8 cellular contexts compared by ENCODE assay signal in the genomic region with DNA sequence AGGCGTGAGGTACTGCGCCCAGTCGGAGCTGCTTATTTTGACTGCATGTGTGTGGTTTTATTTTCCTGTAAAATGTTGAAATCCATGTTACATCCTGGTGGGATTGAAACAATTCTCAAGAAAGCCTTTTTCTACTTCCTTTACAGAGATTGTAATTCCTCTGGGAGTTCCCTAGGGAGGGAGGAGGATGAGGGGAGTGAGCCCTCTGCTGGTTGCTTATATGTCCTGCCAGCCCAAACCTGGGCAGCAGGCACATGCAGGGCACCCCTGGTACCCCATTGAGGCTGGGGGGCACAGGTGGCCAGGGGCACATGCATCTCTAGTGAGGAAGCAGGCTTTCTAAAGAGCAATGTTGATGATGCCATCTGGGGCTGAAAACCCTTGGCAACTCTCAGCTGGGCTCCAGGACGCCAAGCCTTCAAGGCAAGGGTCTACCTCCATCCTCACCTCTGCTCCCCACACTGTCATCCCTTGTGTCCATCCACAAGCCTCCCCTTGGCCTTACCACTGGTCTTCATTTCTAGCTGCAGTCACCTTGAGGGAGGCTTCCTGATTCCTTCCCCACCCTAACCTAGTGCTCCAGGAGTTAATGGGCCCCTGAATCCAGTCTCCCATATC.
DNase-seq lines count a peak whose midpoint lies in the region; ATAC-seq, FAIRE-seq and TF ChIP-seq lines count a peak whose summit lies in the region.

No MANE protein-coding gene starts in this region.

- TF ChIP-seq EP300 in GM12878 (IDR thresholded peaks at IDR 0.05; ENCODE audit: borderline replicate concordance in 1 of 2, control insufficient read depth in 1 of 2, low read depth in 2 of 2, low read length in 2 of 2): no peak

- intact Hi-C loops in GM12878 (cut with micrococcal nuclease; ENCODE audit: unreplicated experiment) (loop anchor here (2.0 kb wide), 3 partner anchors 100 to 510 kb away; no protein-coding TSS in a partner anchor), left lung (cut with DNase I) (loop anchor here in 1 of 2 donors (10.0 kb wide), 1 partner anchor 330 kb away; the partner anchor contains the start of gene TEX48)

- H3K36me3 Mint-ChIP-seq in immature natural killer cell: no peaks in the 10 kb centered on the region

- 59% methylated on average over 4 of the region's 4 CpGs for WGBS in GM12878 (ENCODE audit: insufficient coverage, insufficient replicate concordance, low lambda C conversion rate, missing lambda C conversion rate)

- H3K79me2 ChIP-seq in Loucy (ENCODE audit: insufficient read depth, low read length): no peaks in the 10 kb centered on the region
- no peaks in the 10 kb centered on the region for H3K79me2 ChIP-seq in GM12878 (ENCODE audit: control insufficient read depth, insufficient read depth, low read length)

- no peak for FAIRE-seq in GM12878 (lab: Jason Lieb, UNC)

- SMC1A ChIA-PET in GM12878 (lab: Charles Lee; ENCODE audit: uncharacterized antibody, unreplicated experiment): interaction anchor here (0.7 to 4.5 kb wide), 22 partner anchors 10 to 352 kb away, joined by 3 to 41 read pairs (median 4); partner anchors contain the start of gene TEX48

- H3K36me3 ChIP-seq in Loucy (ENCODE audit: insufficient read depth, low read length) (no peaks in the 10 kb centered on the region), GM12878 (ENCODE audit: control insufficient read depth in 2 of 2, insufficient read depth in 2 of 2, low read length in 1 of 2) (no peaks in the 10 kb centered on the region), left lung (no peaks in the 10 kb centered on the region)

- H3K4me3 Mint-ChIP-seq in immature natural killer cell: no peak overlapping the region

- no TSS peak for BruUV-seq in GM12878 (replicated peaks; lab: Mats Ljungman, UMichigan)

- H3K9ac ChIP-seq in Loucy (ENCODE audit: low read depth, low read length, poor library complexity, severe bottlenecking) (no peak overlapping the region), GM12878 (ENCODE audit: control insufficient read depth, insufficient read depth, low read length) (no peak overlapping the region)

- DNase-seq in ELR (ENCODE audit: low read depth) (peak; percentile 82), GM12878 (ENCODE audit: low read depth, low spot score) (no peak), left lung (no peak), immature natural killer cell (no peak), T-helper 2 cell (no peak)

- H3K4me1 Mint-ChIP-seq in immature natural killer cell: no peaks in the 10 kb centered on the region

- in situ Hi-C loops in GM12878 (cut with MboI): loop anchor here (10.0 kb wide), 1 partner anchor 510 kb away; no protein-coding TSS in a partner anchor

- H3K27me3 Mint-ChIP-seq in immature natural killer cell (ENCODE audit: low read depth in 3 of 3): no peaks in the 10 kb centered on the region

- no peak for TF ChIP-seq POLR2A in GM12878 (IDR thresholded peaks at IDR 0.05; ENCODE audit: low read depth, low read length)

- H3K9me3 Mint-ChIP-seq in immature natural killer cell: no peaks in the 10 kb centered on the region

- H3K4me3 ChIP-seq in Loucy (ENCODE audit: low read length, poor library complexity, severe bottlenecking) (no peak overlapping the region), GM12878 (no peak overlapping the region), left lung (no peak overlapping the region)

- POLR2A ChIA-PET in GM12878 (lab: Charles Lee): no interaction called here

- H3K27me3 ChIP-seq in Loucy (ENCODE audit: insufficient read depth, low read length, poor library complexity, severe bottlenecking): no peaks in the 10 kb centered on the region
- H3K27me3 ChIP-seq in GM12878 (replicated peaks in 1 of 2; ENCODE audit: control insufficient read depth in 2 of 2, insufficient read depth in 2 of 2, low read length in 1 of 2): peaks cover 0 to 2% of the 10 kb centered on the region in 2 experiments; a peak in 3 of 4 replicates
- no peaks in the 10 kb centered on the region for H3K27me3 ChIP-seq in left lung

- no peak overlapping the region for H3K27ac Mint-ChIP-seq in immature natural killer cell

- CTCF ChIA-PET in GM12878 (lab: Yijun Ruan, JAX): interaction anchor here (0.8 to 3.8 kb wide), 43 partner anchors 8 to 528 kb away, joined by 3 to 52 read pairs (median 5); partner anchors contain the start of gene TEX48

- no peaks in the 10 kb centered on the region for H3F3A ChIP-seq in Loucy (ENCODE audit: low read depth)

- H3K4me1 ChIP-seq in Loucy (ENCODE audit: insufficient read depth, low read length, poor library complexity, severe bottlenecking) (no peaks in the 10 kb centered on the region), GM12878 (ENCODE audit: control insufficient read depth, insufficient read depth, low read length) (no peaks in the 10 kb centered on the region), left lung (no peaks in the 10 kb centered on the region)

- H3K27ac ChIP-seq in GM12878 (ENCODE audit: control insufficient read depth, insufficient read depth) (no peak overlapping the region), left lung (no peak overlapping the region)

- no peaks in the 10 kb centered on the region for H3K9me2 ChIP-seq in Loucy (replicated peaks; ENCODE audit: low read depth, low read length)

- ATAC-seq in GM12878 (peak; percentile 65), left lung (peak; percentile 78), GM19351 (IDR thresholded peaks at IDR 0.05; ENCODE audit: unreplicated experiment) (no peak), GM18498 (IDR thresholded peaks at IDR 0.05; ENCODE audit: unreplicated experiment) (no peak)

- TF ChIP-seq CTCF in Loucy (conservative IDR thresholded peaks at IDR 0.05; ENCODE audit: low read length) (peak; percentile 68), GM12878 (IDR thresholded peaks at IDR 0.05 in 2 of 3, conservative IDR thresholded peaks at IDR 0.05 in 1 of 3; ENCODE audit: control insufficient read depth in 2 of 3, extremely low read depth in 1 of 3, insufficient read depth in 1 of 3, low read depth in 3 of 3, low read length in 3 of 3) (peak; percentile 47 to 48 (median 48)), left lung (IDR thresholded peaks at IDR 0.05) (peak; percentile 26 to 47)

- RAD21 ChIA-PET in GM12878 (lab: Charles Lee; ENCODE audit: unreplicated experiment): interaction anchor here (0.7 to 1.4 kb wide), 27 partner anchors 10 to 578 kb away, joined by 3 to 26 read pairs (median 4); partner anchors contain the start of gene TEX48

- H3K9me3 ChIP-seq in Loucy (ENCODE audit: insufficient read depth, low read depth, low read length) (no peaks in the 10 kb centered on the region), GM12878 (replicated peaks; ENCODE audit: control insufficient read depth, insufficient read depth, low read length) (no peaks in the 10 kb centered on the region), left lung (no peaks in the 10 kb centered on the region)

- H2AFZ ChIP-seq in Loucy (ENCODE audit: low read length) (no peak overlapping the region), GM12878 (ENCODE audit: control insufficient read depth, low read depth, low read length) (no peak overlapping the region)

- peak; percentile 34; the same call in 1 of the 2 replicates for TF ChIP-seq RAD21 in GM12878 (IDR thresholded peaks at IDR 0.05; ENCODE audit: insufficient read depth, low read depth, low read length)

- no peak overlapping the region for H3K4me2 ChIP-seq in Loucy (ENCODE audit: low read depth, low read length, poor library complexity, severe bottlenecking)
- H3K4me2 ChIP-seq in GM12878 (ENCODE audit: control insufficient read depth, insufficient read depth): no peak overlapping the region

- H4K20me1 ChIP-seq in Loucy (ENCODE audit: insufficient read depth, low read length, poor library complexity, severe bottlenecking) (no peaks in the 10 kb centered on the region), GM12878 (ENCODE audit: control insufficient read depth, insufficient read depth) (no peaks in the 10 kb centered on the region)

TF ChIP-seq in GM12878, 131 proteins besides CTCF, POLR2A, EP300 and RAD21:
- TF ChIP-seq ZNF207 (IDR thresholded peaks at IDR 0.05; ENCODE audit: borderline replicate concordance) (no peak), BHLHE40 (IDR thresholded peaks at IDR 0.05; ENCODE audit: borderline replicate concordance in 1 of 2, low read depth in 2 of 2, low read length in 1 of 2) (0 out of 4 replicates have a peak, but pooled peaks of 1 of the 2 experiments have one; percentile 8), SMC3 (IDR thresholded peaks at IDR 0.05; ENCODE audit: borderline replicate concordance, low read length) (peak; percentile 51), MEF2B (IDR thresholded peaks at IDR 0.05; ENCODE audit: partially characterized antibody, poor library complexity, severe bottlenecking) (peak; percentile 59), EED (IDR thresholded peaks at IDR 0.05; ENCODE audit: low read depth) (no peak)

Comparison
In these comparisons a context has a peak if more than half of its experiments do, and no peak if none do; other contexts are left out.
1. ATAC-seq: peak in GM12878 (single experiment) and left lung (single experiment); none in GM19351 (single experiment) and GM18498 (single experiment).
2. Peak in every context shown above with its lines, with median percentiles within 50 percentile points of each other: CTCF ChIP-seq.